9 cellular contexts compared by ENCODE assay signal in the genomic region with DNA sequence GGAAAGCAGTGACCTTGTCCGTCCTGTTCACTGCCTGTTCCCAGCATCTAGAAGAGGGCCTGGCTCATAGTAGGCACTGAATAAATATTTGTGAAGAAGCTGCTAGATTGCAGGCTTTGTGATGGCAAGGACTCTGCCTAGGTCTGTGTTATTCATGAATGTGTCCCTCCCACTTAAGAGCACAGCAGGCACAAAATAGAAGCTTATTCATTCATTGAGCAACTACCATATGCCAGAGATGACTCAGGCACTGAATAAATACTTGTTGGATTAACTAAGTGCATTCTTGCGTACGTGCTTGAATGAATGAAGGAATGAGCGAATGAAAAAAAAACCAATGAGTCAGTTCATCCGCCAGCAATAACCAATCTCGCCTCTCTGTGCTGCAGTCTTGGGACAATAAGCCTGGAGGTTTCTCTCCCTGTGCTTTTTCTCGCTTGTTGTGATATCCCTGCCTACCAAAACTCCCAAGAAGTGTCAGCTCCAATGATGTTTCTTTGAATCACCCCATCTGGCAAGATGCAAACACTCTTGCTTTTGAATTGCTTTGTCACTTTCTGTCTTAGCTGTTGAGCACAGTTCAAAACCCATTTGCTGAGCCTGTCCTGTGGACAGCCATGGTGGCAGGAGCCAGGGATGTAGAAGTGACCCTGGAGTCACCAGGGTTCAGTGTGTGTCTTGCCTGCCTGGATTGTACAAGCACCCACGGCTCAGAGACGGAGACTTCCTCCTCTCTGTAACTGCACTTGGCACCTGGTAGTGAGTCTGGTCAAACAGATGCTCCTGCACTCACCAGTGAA.
A peak's percentile ranks its signal among the peaks of the same experiment; 100 is the strongest.
DNase-seq lines count a peak whose midpoint lies in the region; ATAC-seq and TF ChIP-seq lines count a peak whose summit lies in the region.
"Had no signal": no experiment of that assay in that cellular context is flagged by ENCODE, and none has a peak within 500 bp of the region (broad histone marks: within the 10 kb centered on the region; RNA-seq: fewer than 3 reads in every experiment).

No MANE protein-coding gene starts in this region.

- H3K4me2 ChIP-seq in PC-3 (ENCODE audit: low read length), result peak overlapping the region; percentile 71

- WGBS in suprapubic skin, result 40% methylated on average over 9 of the region's 9 CpGs

- no peaks in the 10 kb centered on the region for H3K79me2 ChIP-seq in PC-3 (ENCODE audit: low read length)

- H3K4me3 ChIP-seq in PC-3 (ENCODE audit: low read length) (peak overlapping the region; percentile 23; the same call in 1 of the 2 replicates), suprapubic skin (no peak overlapping the region)
- H3K4me3 ChIP-seq: SK-N-MC had no signal

- no peak for TF ChIP-seq CTCF in PC-3 (conservative IDR thresholded peaks at IDR 0.05; ENCODE audit: low read depth, low read length)
- no peak for TF ChIP-seq CTCF in suprapubic skin (IDR thresholded peaks at IDR 0.05)

- H3K4me1 ChIP-seq in PC-3 (ENCODE audit: insufficient read depth, low read length) (peaks cover 41% of the 10 kb centered on the region), suprapubic skin (peaks cover 24% of the 10 kb centered on the region)

- ATAC-seq in PC-3, result peak; percentile 70
- no peak for ATAC-seq in HG03565 (IDR thresholded peaks at IDR 0.05; ENCODE audit: unreplicated experiment)

- no peaks in the 10 kb centered on the region for H3K36me3 ChIP-seq in PC-3 (ENCODE audit: low read depth, low read length)
- no peaks in the 10 kb centered on the region for H3K36me3 ChIP-seq in suprapubic skin

- TF ChIP-seq POLR2A in suprapubic skin (IDR thresholded peaks at IDR 0.05), result no peak

- H3K27me3 ChIP-seq in PC-3 (ENCODE audit: low read length), result no peaks in the 10 kb centered on the region
- peaks cover 9% of the 10 kb centered on the region for H3K27me3 ChIP-seq in suprapubic skin

- no peaks in the 10 kb centered on the region for H4K20me1 ChIP-seq in PC-3 (ENCODE audit: low read length)

- peak; percentile 92 for DNase-seq in HCEC 1CT
- DNase-seq in PC-3, result peak; percentile 96
- DNase-seq in fibroblast of the conjunctiva (ENCODE audit: low read depth), result peak; percentile 92
- DNase-seq in suprapubic skin (ENCODE audit: low spot score in 2 of 2), result no peak
- no peak for DNase-seq in activated naive CD4-positive, alpha-beta T cell (lab: John Stamatoyannopoulos, UW)
- DNase-seq in activated naive CD4-positive, alpha-beta T cell treated with anti-CD3 and anti-CD28 coated beads, Interleukin-2, amount 50 U/mL, for 16 hours, result no peak
- DNase-seq: natural killer cell had no signal

- no peak for TF ChIP-seq EP300 in suprapubic skin (IDR thresholded peaks at IDR 0.05)

- intact Hi-C loops in PC-3 (cut with micrococcal nuclease), result no loop called here

- POLR2A ChIA-PET in PC-3 (lab: Charles Lee; ENCODE audit: unreplicated experiment), result no interaction called here

- peak overlapping the region; percentile 68 for H2AFZ ChIP-seq in PC-3 (ENCODE audit: low read length)

- H3K27ac ChIP-seq in PC-3 (ENCODE audit: low read length) (peak overlapping the region; percentile 98), suprapubic skin (peak overlapping the region; percentile 49)
- H3K27ac ChIP-seq: SK-N-MC had no signal

- CTCF ChIA-PET in PC-3 (lab: Charles Lee), result no interaction called here

- no TSS peak for BruUV-seq in PC-3 (replicated peaks; lab: Mats Ljungman, UMichigan)

- H3K9me3 ChIP-seq in PC-3 (ENCODE audit: low read length) (no peaks in the 10 kb centered on the region), suprapubic skin (no peaks in the 10 kb centered on the region)

- H3F3A ChIP-seq in PC-3 (ENCODE audit: low read length, unreplicated experiment), result no peaks in the 10 kb centered on the region

- H3K9me2 ChIP-seq in PC-3 (replicated peaks; ENCODE audit: low read length), result no peaks in the 10 kb centered on the region

- peak overlapping the region; percentile 70 for H3K9ac ChIP-seq in PC-3 (ENCODE audit: low read length)

Comparison
In these comparisons a context has a peak if more than half of its experiments do, and no peak if none do; other contexts are left out.
1. DNase-seq: peak in HCEC 1CT (single experiment), PC-3 (single experiment) and fibroblast of the conjunctiva (single experiment); none in suprapubic skin (0 of 2), activated naive CD4-positive, alpha-beta T cell (0 of 4) and activated naive CD4-positive, alpha-beta T cell treated with anti-CD3 and anti-CD28 coated beads, Interleukin-2, amount 50 U/mL, for 16 hours (single experiment).